Comparison of ENCODE assay signal across 8 cellular contexts in the genomic region with DNA sequence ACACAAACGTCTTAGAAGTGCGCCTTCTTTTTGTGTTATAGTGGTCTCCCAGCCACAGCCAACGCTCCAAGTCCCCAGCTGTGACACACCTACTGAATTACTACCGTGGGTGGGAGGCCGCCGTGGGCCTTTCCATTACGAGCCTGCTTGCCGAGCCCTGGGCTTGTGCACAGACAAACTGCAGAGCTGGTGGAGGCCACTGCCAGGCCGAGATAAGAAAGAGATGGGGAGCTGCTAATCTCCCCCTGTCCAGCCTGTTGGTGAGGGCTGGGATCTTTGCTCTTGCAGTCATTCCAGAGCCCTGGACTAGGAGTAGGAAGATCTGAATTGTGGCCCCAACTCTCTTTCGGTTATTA. TPM values are rescaled to one million over a fixed set of nuclear protein-coding genes. Genes with fewer than 3 reads are reported as not detected.
DNase-seq lines count a peak whose midpoint lies in the region; ATAC-seq, FAIRE-seq and TF ChIP-seq lines count a peak whose summit lies in the region.

No MANE protein-coding gene starts in this region.

- no peak for DNase-seq in CD14-positive monocyte (ENCODE audit: low spot score)
- no peak for DNase-seq in H7
- DNase-seq in T-cell: no peak
- DNase-seq in neuronal stem cell (ENCODE audit: low spot score): no peak
- DNase-seq in EL: no peak
- no peak for DNase-seq in urothelium cell line (ENCODE audit: low spot score)
- DNase-seq in RPMI8226: no peak

- peak overlapping the region; percentile 23 for H3K23ac ChIP-seq in neuronal stem cell (ENCODE audit: low read depth, low read length, poor library complexity)

- H3K4ac ChIP-seq in neuronal stem cell (ENCODE audit: low read length): no peak overlapping the region

- no peak overlapping the region for H2BK12ac ChIP-seq in neuronal stem cell (ENCODE audit: low read length)

- no peak for ATAC-seq in T-cell (replicated peaks in 1 of 4)

- POLR2A ChIA-PET in T-cell (lab: Charles Lee): interaction anchor here (0.5 to 1.7 kb wide), 15 partner anchors 7 to 1085 kb away, joined by 3 to 16 read pairs (median 8); partner anchors contain the start of genes C2CD2L (in 1 of the 2), DPAGT1 (in 1 of the 2), HINFP (in 1 of the 2) and VPS11 (in 1 of the 2)

- no peak for TF ChIP-seq CTCF in CD14-positive monocyte (IDR thresholded peaks at IDR 0.05)

- H3K36me3 ChIP-seq in H7 (replicated peaks; ENCODE audit: control insufficient read depth, insufficient read depth, low read length): peaks cover 3% of the 10 kb centered on the region
- peaks cover 11% of the 10 kb centered on the region for H3K36me3 ChIP-seq in endocrine pancreas (ENCODE audit: control insufficient read depth, insufficient read depth, low read length)
- H3K36me3 ChIP-seq in neuronal stem cell (replicated peaks in 1 of 2; ENCODE audit: control insufficient read depth in 2 of 2, insufficient read depth in 2 of 2, low read length in 2 of 2): peaks cover 17 to 38% of the 10 kb centered on the region in 2 donors

- H3K27me3 ChIP-seq in H7 (ENCODE audit: control insufficient read depth, insufficient read depth, low read length) (no peaks in the 10 kb centered on the region), endocrine pancreas (ENCODE audit: control insufficient read depth, insufficient read depth, low read length) (no peaks in the 10 kb centered on the region), neuronal stem cell (ENCODE audit: control insufficient read depth in 3 of 3, insufficient read depth in 3 of 3, low read depth in 1 of 3, low read length in 3 of 3) (no peaks in the 10 kb centered on the region)

- H2BK15ac ChIP-seq in neuronal stem cell (ENCODE audit: low read length): no peak overlapping the region

- H3K9me3 Mint-ChIP-seq in CD14-positive monocyte (no peaks in the 10 kb centered on the region), T-cell (no peaks in the 10 kb centered on the region)

- no peak overlapping the region for H2AK5ac ChIP-seq in neuronal stem cell (ENCODE audit: low read depth, low read length)

- H3K9me3 ChIP-seq in endocrine pancreas (ENCODE audit: control insufficient read depth, low read length) (no peaks in the 10 kb centered on the region), neuronal stem cell (replicated peaks in 1 of 2; ENCODE audit: control insufficient read depth in 2 of 2, insufficient read depth in 1 of 2, low read depth in 1 of 2, low read length in 2 of 2) (no peaks in the 10 kb centered on the region)

- H3K4me1 Mint-ChIP-seq in CD14-positive monocyte (peaks cover 45% of the 10 kb centered on the region), T-cell (peaks cover 15 to 22% (median 18%) of the 10 kb centered on the region in 3 donors)

- H3K4me3 Mint-ChIP-seq in CD14-positive monocyte: peak overlapping the region; percentile 92 to 98
- peak overlapping the region; percentile 89 to 93 (median 91) for H3K4me3 Mint-ChIP-seq in T-cell

- H2AFZ ChIP-seq in neuronal stem cell (ENCODE audit: low read length): peak overlapping the region; percentile 94

- CTCF ChIA-PET in T-cell (lab: Charles Lee): interaction anchor here in 1 of 2 donors (0.6 to 2.3 kb wide), 12 partner anchors 10 to 276 kb away, joined by 3 to 16 read pairs (median 5); partner anchors contain the start of genes DPAGT1 and VPS11

- intact Hi-C loops in CD14-positive monocyte (cut with micrococcal nuclease): loop anchor here (2.0 to 5.0 kb wide), 3 partner anchors 15 to 37 kb away; partner anchors contain the start of genes DPAGT1 (in 1 of the 2), HINFP (in 1 of the 2) and VPS11 (in 1 of the 2)

- peak overlapping the region; percentile 79 for H3K9ac ChIP-seq in endocrine pancreas (ENCODE audit: control insufficient read depth, insufficient read depth, low read length)
- peak overlapping the region; percentile 89 for H3K9ac ChIP-seq in neuronal stem cell (ENCODE audit: low read depth, low read length, poor library complexity)

- no peak for FAIRE-seq in urothelium cell line (lab: Jason Lieb, UNC)

- no peak overlapping the region for H2BK120ac ChIP-seq in neuronal stem cell (ENCODE audit: low read depth, low read length)

- H3K79me1 ChIP-seq in neuronal stem cell (ENCODE audit: low read depth, low read length): peaks cover 7% of the 10 kb centered on the region

- H3K18ac ChIP-seq in neuronal stem cell (ENCODE audit: low read length): peak overlapping the region; percentile 74

- H2BK5ac ChIP-seq in neuronal stem cell (ENCODE audit: low read length): peak overlapping the region; percentile 97

- H3K27me3 Mint-ChIP-seq in CD14-positive monocyte (ENCODE audit: low read depth in 3 of 3) (peaks cover 0 to 1% (median 1%) of the 10 kb centered on the region in 3 donors), T-cell (no peaks in the 10 kb centered on the region)

- peak overlapping the region; percentile 61 for H3K27ac ChIP-seq in neuronal stem cell (replicated peaks; ENCODE audit: low read length)

- H3K4me3 ChIP-seq in H7 (ENCODE audit: insufficient read depth, low read depth, low read length) (peak overlapping the region; percentile 94), endocrine pancreas (ENCODE audit: control insufficient read depth, insufficient read depth, low read length) (peak overlapping the region; percentile 85), neuronal stem cell (ENCODE audit: low read length in 2 of 2) (peak overlapping the region; percentile 74 to 88)

- H3K4me1 ChIP-seq in endocrine pancreas (ENCODE audit: control insufficient read depth, insufficient read depth, low read length) (peaks cover 6% of the 10 kb centered on the region), neuronal stem cell (ENCODE audit: control insufficient read depth in 2 of 2, insufficient read depth in 1 of 2, low read depth in 1 of 2, low read length in 2 of 2) (peaks cover 6% of the 10 kb centered on the region in 2 donors)

- H3K27ac Mint-ChIP-seq in CD14-positive monocyte (peak overlapping the region; percentile 89 to 97 (median 95)), T-cell (peak overlapping the region; percentile 92 to 97)

- H4K8ac ChIP-seq in neuronal stem cell (ENCODE audit: low read depth, low read length): no peak overlapping the region

- peak overlapping the region; percentile 31 for H3K14ac ChIP-seq in neuronal stem cell (ENCODE audit: low read length)

- peaks cover 27 to 34% of the 10 kb centered on the region in 2 donors for H3K36me3 Mint-ChIP-seq in CD14-positive monocyte
- H3K36me3 Mint-ChIP-seq in T-cell: peaks cover 21% of the 10 kb centered on the region

- no peak overlapping the region for H4K91ac ChIP-seq in neuronal stem cell (ENCODE audit: low read depth, low read length, poor library complexity)

- peak overlapping the region; percentile 90 for H3K4me2 ChIP-seq in neuronal stem cell (ENCODE audit: insufficient read depth, low read length, poor library complexity, severe bottlenecking)

- WGBS in neuronal stem cell (ENCODE audit: extremely low coverage in 2 of 2, insufficient read length in 2 of 2, insufficient replicate concordance in 1 of 2), 2 donors: no CpG with 5 or more reads among the region's 10 CpGs

RNA-seq across cellular contexts. Expression of gene HMBS, which starts 0.8 kb away (rescaled TPM):
- 10 to 100 TPM; 25.2 to 26.4 TPM for polyA plus RNA-seq in CD14-positive monocyte
- 12.2 and 14.3 TPM in 2 replicates for total RNA-seq in H7 (2014; rRNA removed; shearing (Covaris generic))
- 10 to 100 TPM in 3 of 5 donors, 1 to 10 TPM in 2; 6.7 to 17.8 (median 12.3) TPM for total RNA-seq in T-cell
- 36.5 TPM for polyA plus RNA-seq in neuronal stem cell (2013, experiment 1 of 2)
- 37.2 TPM for polyA plus RNA-seq in neuronal stem cell (2013, experiment 2 of 2)

RNA-seq across cellular contexts. Expression of gene DPAGT1, which starts 16.2 kb away (rescaled TPM):
- polyA plus RNA-seq in CD14-positive monocyte: 10 to 100 TPM; 37.0 to 39.7 TPM
- 30.7 and 44.3 TPM in 2 replicates for total RNA-seq in H7 (2014; rRNA removed; shearing (Covaris generic))
- 10 to 100 TPM; 21.7 to 54.2 (median 43.9) TPM for total RNA-seq in T-cell
- 31.0 TPM for polyA plus RNA-seq in neuronal stem cell (2013, experiment 1 of 2)
- polyA plus RNA-seq in neuronal stem cell (2013, experiment 2 of 2): 31.0 TPM

RNA-seq across cellular contexts. Expression of gene VPS11, which starts 17.9 kb away (rescaled TPM):
- polyA plus RNA-seq in CD14-positive monocyte: 10 to 100 TPM; 43.3 to 56.6 TPM
- total RNA-seq in H7 (2014; rRNA removed; shearing (Covaris generic)): 17.5 and 21.9 TPM in 2 replicates
- total RNA-seq in T-cell: 10 to 100 TPM; 59.5 to 69.8 (median 62.6) TPM
- 12.6 TPM for polyA plus RNA-seq in neuronal stem cell (2013, experiment 1 of 2)
- 11.2 TPM for polyA plus RNA-seq in neuronal stem cell (2013, experiment 2 of 2)

RNA-seq across cellular contexts. Expression of gene C2CD2L, which starts 21.6 kb away (rescaled TPM):
- 1 to 10 TPM; 3.8 to 6.4 TPM for polyA plus RNA-seq in CD14-positive monocyte
- 4.8 and 7.0 TPM in 2 replicates for total RNA-seq in H7 (2014; rRNA removed; shearing (Covaris generic))
- 10 to 100 TPM; 18.9 to 36.4 (median 30.6) TPM for total RNA-seq in T-cell
- polyA plus RNA-seq in neuronal stem cell (2013, experiment 1 of 2): 5.7 TPM
- polyA plus RNA-seq in neuronal stem cell (2013, experiment 2 of 2): 4.9 TPM

RNA-seq across cellular contexts. Expression of gene HYOU1, which starts 28.5 kb away (rescaled TPM):
- polyA plus RNA-seq in CD14-positive monocyte: 1 to 10 TPM; 8.4 to 8.6 TPM
- total RNA-seq in H7 (2014; rRNA removed; shearing (Covaris generic)): 183 and 200 TPM in 2 replicates
- total RNA-seq in T-cell: 100 to 1,000 TPM in 4 of 5 donors, 10 to 100 TPM in 1; 91.2 to 113 (median 112) TPM
- polyA plus RNA-seq in neuronal stem cell (2013, experiment 1 of 2): 76.2 TPM
- polyA plus RNA-seq in neuronal stem cell (2013, experiment 2 of 2): 79.0 TPM
